In genomic region chr17:9321862-9322261, GRCh38 we compare ENCODE assay signal across 26 cellular contexts.
"Had no signal": no experiment of that assay in that cellular context is flagged by ENCODE, and none has a peak within 500 bp of the region (broad histone marks: within the 10 kb centered on the region; RNA-seq: fewer than 3 reads in every experiment).

No MANE protein-coding gene starts in this region.

- H3K27me3 Mint-ChIP-seq: dendritic cell treated with granulocyte-macrophage colony-stimulating factor and Interleukin-4, amounts not matched to agents 40 ng/mL and 50 ng/mL, for 4 days; naive thymus-derived CD4-positive, alpha-beta T cell; stimulated activated naive B cell treated with anti-CD40 and anti-IgM and Interleukin-4, amounts not matched to agents 10 μg/mL and 1 μg/mL and 100 μg/mL, for 72 hours; stimulated activated naive CD8-positive, alpha-beta T cell treated with anti-CD3 and anti-CD28 coated beads, Interleukin-15, Interleukin-2, amounts not matched to agents 100 ng/mL and 50 ng/mL, for 24 hours had no signal

- FAIRE-seq: endometrium, frontal cortex, urothelium cell line had no signal

- H3K4me3 Mint-ChIP-seq: dendritic cell treated with granulocyte-macrophage colony-stimulating factor and Interleukin-4, amounts not matched to agents 40 ng/mL and 50 ng/mL, for 4 days; immature natural killer cell; naive thymus-derived CD4-positive, alpha-beta T cell; nephron; stimulated activated naive B cell treated with anti-CD40 and anti-IgM and Interleukin-4, amounts not matched to agents 10 μg/mL and 1 μg/mL and 100 μg/mL, for 72 hours; stimulated activated naive CD8-positive, alpha-beta T cell treated with anti-CD3 and anti-CD28 coated beads, Interleukin-15, Interleukin-2, amounts not matched to agents 100 ng/mL and 50 ng/mL, for 24 hours had no signal

- H3K27ac ChIP-seq: colonic mucosa, prostate gland, right atrium auricular region, sigmoid colon, thoracic aorta, tibial nerve, upper lobe of left lung had no signal

- H3K36me3 ChIP-seq: colonic mucosa, prostate gland, right atrium auricular region, sigmoid colon, thoracic aorta, tibial nerve, upper lobe of left lung had no signal

- H3K4me3 ChIP-seq: colonic mucosa, prostate gland, right atrium auricular region, sigmoid colon, thoracic aorta, tibial nerve, upper lobe of left lung had no signal

- H3K4me1 ChIP-seq: colonic mucosa, prostate gland, right atrium auricular region, sigmoid colon, tibial nerve, upper lobe of left lung had no signal

- H3K27me3 ChIP-seq: colonic mucosa, right atrium auricular region, sigmoid colon, tibial nerve, upper lobe of left lung had no signal

- H3K9me3 ChIP-seq: colonic mucosa, prostate gland, thoracic aorta had no signal

- H3K4me1 Mint-ChIP-seq: nephron; stimulated activated naive B cell treated with anti-CD40 and anti-IgM and Interleukin-4, amounts not matched to agents 10 μg/mL and 1 μg/mL and 100 μg/mL, for 72 hours had no signal

- DNase-seq: central memory CD4-positive, alpha-beta T cell; colonic mucosa; effector memory CD4-positive, alpha-beta T cell; hypothalamus; immature natural killer cell; kidney glomerular epithelial cell; left colon; left ventricle myocardium superior; mesenchymal stem cell; midbrain; naive thymus-derived CD4-positive, alpha-beta T cell; sigmoid colon; stimulated activated CD4-positive, alpha-beta T cell treated with anti-CD3 and anti-CD28 coated beads, Interleukin-2, amount 100 ng/mL, for 24 hours; stimulated activated CD4-positive, alpha-beta T cell treated with anti-CD3 and anti-CD28 coated beads, Interleukin-4, amount 100 ng/mL, for 4 hours; stimulated activated naive B cell treated with anti-CD40 and anti-IgM and Interleukin-4, amounts not matched to agents 10 μg/mL and 1 μg/mL and 100 μg/mL, for 72 hours; upper lobe of left lung had no signal

- H3K27ac Mint-ChIP-seq: dendritic cell treated with granulocyte-macrophage colony-stimulating factor and Interleukin-4, amounts not matched to agents 40 ng/mL and 50 ng/mL, for 4 days; immature natural killer cell; naive thymus-derived CD4-positive, alpha-beta T cell; stimulated activated naive B cell treated with anti-CD40 and anti-IgM and Interleukin-4, amounts not matched to agents 10 μg/mL and 1 μg/mL and 100 μg/mL, for 72 hours; stimulated activated naive CD8-positive, alpha-beta T cell treated with anti-CD3 and anti-CD28 coated beads, Interleukin-15, Interleukin-2, amounts not matched to agents 100 ng/mL and 50 ng/mL, for 24 hours had no signal

- ATAC-seq: left colon; left ventricle myocardium superior; naive thymus-derived CD4-positive, alpha-beta T cell; stimulated activated naive B cell treated with anti-CD40 and anti-IgM and Interleukin-4, amounts not matched to agents 10 μg/mL and 1 μg/mL and 100 μg/mL, for 72 hours had no signal
